ENCODE assay signal across 15 cellular contexts in genomic region chr22:37669586-37669985, GRCh38. TPM values are rescaled to one million over a fixed set of nuclear protein-coding genes. Genes with fewer than 3 reads are reported as not detected.
DNase-seq lines count a peak whose midpoint lies in the region; ATAC-seq and TF ChIP-seq lines count a peak whose summit lies in the region.
"Had no signal": no experiment of that assay in that cellular context is flagged by ENCODE, and none has a peak within 500 bp of the region (broad histone marks: within the 10 kb centered on the region; RNA-seq: fewer than 3 reads in every experiment).

No MANE protein-coding gene starts in this region.

- TF ChIP-seq CTCF in transverse colon (IDR thresholded peaks at IDR 0.05) (no peak), brain microvascular endothelial cell (IDR thresholded peaks at IDR 0.05; ENCODE audit: low read depth, low read length, missing control alignments) (no peak)

- H3K4me3 Mint-ChIP-seq in activated T-cell treated with anti-CD3 and anti-CD28 coated beads, Interleukin-2, amount 50 U/mL, for 4 hours = no peak overlapping the region
- H3K4me3 Mint-ChIP-seq in IgD-negative memory B cell = no peak overlapping the region
- H3K4me3 Mint-ChIP-seq: activated B cell treated with CpG ODN at 0.5 μM for 24 hours, type B pancreatic cell had no signal

- ATAC-seq in activated T-cell treated with anti-CD3 and anti-CD28 coated beads, Interleukin-2, amount 50 U/mL, for 4 hours = peak; percentile 36 to 52

- H3K36me3 ChIP-seq in transverse colon (peaks cover 0 to 12% (median 0%) of the 10 kb centered on the region in 4 donors), brain microvascular endothelial cell (replicated peaks) (peaks cover 10% of the 10 kb centered on the region)

- peaks cover 4% of the 10 kb centered on the region for H3K36me3 Mint-ChIP-seq in activated T-cell treated with anti-CD3 and anti-CD28 coated beads, Interleukin-2, amount 50 U/mL, for 4 hours (ENCODE audit: insufficient read depth)
- peaks cover 1% of the 10 kb centered on the region for H3K36me3 Mint-ChIP-seq in IgD-negative memory B cell

- TF ChIP-seq EP300 in transverse colon (IDR thresholded peaks at IDR 0.05; ENCODE audit: low read depth) = no peak

- DNase-seq in activated T-cell treated with anti-CD3 and anti-CD28 coated beads, Interleukin-2, amount 50 U/mL, for 4 hours = no peak
- no peak for DNase-seq in activated T-cell treated with anti-CD3 and anti-CD28 coated beads, Interleukin-2, amount 50 U/mL, for 1 hour
- DNase-seq in fibroblast of gingiva (ENCODE audit: low read depth) (peak; percentile 98), transverse colon (no peak), NCI-H774 (lab: John Stamatoyannopoulos, UW) (no peak), brain microvascular endothelial cell (no peak)
- no peak for DNase-seq in stimulated activated CD4-positive, alpha-beta T cell treated with anti-CD3 and anti-CD28 coated beads, Interleukin-15, amount 100 ng/mL, for 24 hours
- DNase-seq: ACHN, activated B cell treated with CpG ODN at 0.5 μM for 24 hours, NCI-H1436, occipital lobe, T-helper 1 cell had no signal

- intact Hi-C loops in transverse colon (cut with DNase I; ENCODE audit: low total_unique reads) = no loop called here

- H3K4me1 Mint-ChIP-seq in activated T-cell treated with anti-CD3 and anti-CD28 coated beads, Interleukin-2, amount 50 U/mL, for 4 hours (ENCODE audit: low read depth) = peaks cover 36% of the 10 kb centered on the region
- peaks cover 8 to 17% (median 15%) of the 10 kb centered on the region in 3 donors for H3K4me1 Mint-ChIP-seq in IgD-negative memory B cell

- H3K4me3 ChIP-seq in transverse colon = no peak overlapping the region
- no peak overlapping the region for H3K4me3 ChIP-seq in brain microvascular endothelial cell (ENCODE audit: low read depth, low read length)
- H3K4me3 ChIP-seq: hepatocyte had no signal

- H3K27me3 ChIP-seq in transverse colon (no peaks in the 10 kb centered on the region), brain microvascular endothelial cell (replicated peaks) (no peaks in the 10 kb centered on the region)
- H3K27me3 ChIP-seq: hepatocyte had no signal

- peaks cover 17 to 41% (median 26%) of the 10 kb centered on the region in 4 donors for H3K4me1 ChIP-seq in transverse colon

- peak overlapping the region; percentile 35 to 55 (median 44) for H3K27ac ChIP-seq in transverse colon
- H3K27ac ChIP-seq in brain microvascular endothelial cell = no peak overlapping the region
- H3K27ac ChIP-seq: hepatocyte had no signal

- H3K9me3 ChIP-seq in transverse colon = no peaks in the 10 kb centered on the region

- no peaks in the 10 kb centered on the region for H3K27me3 Mint-ChIP-seq in activated T-cell treated with anti-CD3 and anti-CD28 coated beads, Interleukin-2, amount 50 U/mL, for 4 hours (ENCODE audit: low read depth)
- no peaks in the 10 kb centered on the region for H3K27me3 Mint-ChIP-seq in IgD-negative memory B cell
- H3K27me3 Mint-ChIP-seq: activated B cell treated with CpG ODN at 0.5 μM for 24 hours, type B pancreatic cell had no signal

- no peak for TF ChIP-seq POLR2A in transverse colon (IDR thresholded peaks at IDR 0.05)

- no peaks in the 10 kb centered on the region for H3K9me3 Mint-ChIP-seq in activated T-cell treated with anti-CD3 and anti-CD28 coated beads, Interleukin-2, amount 50 U/mL, for 4 hours
- no peaks in the 10 kb centered on the region for H3K9me3 Mint-ChIP-seq in IgD-negative memory B cell
- H3K9me3 Mint-ChIP-seq: activated B cell treated with CpG ODN at 0.5 μM for 24 hours, type B pancreatic cell had no signal

- 58% methylated on average over 6 of the region's 6 CpGs; no CpG with 5 or more reads in 1 of the 2 donors for WGBS in transverse colon (ENCODE audit: low coverage in 1 of 2), 2 donors

- in situ Hi-C loops in transverse colon (cut with MboI; ENCODE audit: low pct_ligation_motif_present in 1 of 4, low pct_unique_long_range_greater_than_20kb in 1 of 4, low sequenced_read_pairs in 3 of 4) (no loop called here), brain microvascular endothelial cell (cut with HindIII; ENCODE audit: low pct_ligation_motif_present, low sequenced_read_pairs) (no loop called here)

- peak overlapping the region in 2 of 3 donors; percentile 28 to 53 for H3K27ac Mint-ChIP-seq in IgD-negative memory B cell
- H3K27ac Mint-ChIP-seq: activated B cell treated with CpG ODN at 0.5 μM for 24 hours, type B pancreatic cell had no signal

RNA-seq across cellular contexts. Expression of gene LGALS1, which starts 5.8 kb away (rescaled TPM):
- 10 to 100 TPM; 23.5 to 39.5 (median 24.9) TPM for total RNA-seq in activated T-cell treated with anti-CD3 and anti-CD28 coated beads, Interleukin-2, amount 50 U/mL, for 4 hours
- polyA plus RNA-seq in IgD-negative memory B cell = 314 TPM
- total RNA-seq in transverse colon = 100 to 1,000 TPM; 196 to 558 (median 224) TPM

RNA-seq across cellular contexts. Expression of gene PDXP, which starts 11.1 kb away (rescaled TPM):
- 10 to 100 TPM; 39.0 to 50.2 (median 43.7) TPM for total RNA-seq in activated T-cell treated with anti-CD3 and anti-CD28 coated beads, Interleukin-2, amount 50 U/mL, for 4 hours
- polyA plus RNA-seq in IgD-negative memory B cell = 2.4 TPM
- total RNA-seq in transverse colon = 100 to 1,000 TPM in 1 of 4 donors, 10 to 100 TPM in 3; 28.9 to 126 (median 50.7) TPM

RNA-seq across cellular contexts. Expression of gene NOL12, which starts 16.6 kb away (rescaled TPM):
- total RNA-seq in activated T-cell treated with anti-CD3 and anti-CD28 coated beads, Interleukin-2, amount 50 U/mL, for 4 hours = 10 to 100 TPM; 58.7 to 66.4 (median 65.2) TPM
- 47.0 TPM for polyA plus RNA-seq in IgD-negative memory B cell
- total RNA-seq in transverse colon = 100 to 1,000 TPM in 1 of 4 donors, 10 to 100 TPM in 3; 44.1 to 143 (median 57.2) TPM

RNA-seq across cellular contexts. Expression of gene TRIOBP, which starts 27.3 kb away (rescaled TPM):
- 10 to 100 TPM; 14.9 to 19.0 (median 17.2) TPM for total RNA-seq in activated T-cell treated with anti-CD3 and anti-CD28 coated beads, Interleukin-2, amount 50 U/mL, for 4 hours
- 16.1 TPM for polyA plus RNA-seq in IgD-negative memory B cell
- total RNA-seq in transverse colon = 100 to 1,000 TPM; 121 to 265 (median 129) TPM

RNA-seq across cellular contexts. Expression of gene SH3BP1, which starts 30.1 kb away (rescaled TPM):
- 10 to 100 TPM; 51.1 to 54.3 (median 52.5) TPM for total RNA-seq in activated T-cell treated with anti-CD3 and anti-CD28 coated beads, Interleukin-2, amount 50 U/mL, for 4 hours
- 14.7 TPM for polyA plus RNA-seq in IgD-negative memory B cell
- 100 to 1,000 TPM in 2 of 4 donors, 10 to 100 TPM in 2; 53.1 to 158 (median 84.7) TPM for total RNA-seq in transverse colon

Comparison
In these comparisons a context has a peak if more than half of its experiments do, and no peak if none do; other contexts are left out.
1. RNA of gene LGALS1, which starts 5.8 kb away (total RNA-seq): 196 to 558 TPM in transverse colon; 23.5 to 39.5 TPM in activated T-cell treated with anti-CD3 and anti-CD28 coated beads, Interleukin-2, amount 50 U/mL, for 4 hours; every median in the first group is over 4 times any median in the second.